8 cellular contexts compared by ENCODE assay signal in genomic region chr1:115828101-115829022, GRCh38. TPM values are rescaled to one million over a fixed set of nuclear protein-coding genes. Genes with fewer than 3 reads are reported as not detected.
DNase-seq lines count a peak whose midpoint lies in the region; ATAC-seq and TF ChIP-seq lines count a peak whose summit lies in the region.

No MANE protein-coding gene starts in this region.

- peak; percentile 60 to 88 for ATAC-seq in naive thymus-derived CD8-positive, alpha-beta T cell
- ATAC-seq in GM19452 (IDR thresholded peaks at IDR 0.05; ENCODE audit: unreplicated experiment), result no peak

- H3K4me3 Mint-ChIP-seq in naive thymus-derived CD8-positive, alpha-beta T cell, result peak overlapping the region; percentile 63 to 84 (median 77)
- H3K4me3 Mint-ChIP-seq in Calu3 (ENCODE audit: low read depth, unreplicated experiment), result no peak overlapping the region

- TF ChIP-seq CTCF in RWPE1 (conservative IDR thresholded peaks at IDR 0.05; ENCODE audit: low read depth), result no peak
- no peak for TF ChIP-seq CTCF in esophagus muscularis mucosa (IDR thresholded peaks at IDR 0.05)
- TF ChIP-seq CTCF in Calu3 (IDR thresholded peaks at IDR 0.05; ENCODE audit: unreplicated experiment), result no peak

- peak overlapping the region in 8 of 10 donors; percentile 8 to 87 (median 60) for H3K27ac Mint-ChIP-seq in naive thymus-derived CD8-positive, alpha-beta T cell
- H3K27ac Mint-ChIP-seq in Calu3 (ENCODE audit: unreplicated experiment), result no peak overlapping the region

- peaks cover 0 to 31% (median 2%) of the 10 kb centered on the region in 4 donors for H3K27me3 ChIP-seq in esophagus muscularis mucosa

- no peaks in the 10 kb centered on the region for H3K9me3 ChIP-seq in esophagus muscularis mucosa

- H3K27me3 Mint-ChIP-seq in naive thymus-derived CD8-positive, alpha-beta T cell, result peaks cover 40 to 90% (median 55%) of the 10 kb centered on the region in 5 donors
- peaks cover 33% of the 10 kb centered on the region for H3K27me3 Mint-ChIP-seq in Calu3 (ENCODE audit: unreplicated experiment)

- peak; percentile 62 for DNase-seq in ELF-1 (ENCODE audit: low read depth, low spot score)
- DNase-seq in RWPE1 (ENCODE audit: low spot score), result no peak
- DNase-seq in esophagus muscularis mucosa (ENCODE audit: extremely low spot score), result no peak
- DNase-seq in naive thymus-derived CD8-positive, alpha-beta T cell, result peak in 7 of 10 donors; percentile 4 to 50 (median 32)
- DNase-seq in ureter (ENCODE audit: low spot score), result no peak
- DNase-seq in Calu3, result no peak
- DNase-seq in NCI-H2081 treated with DMSO at 0.1 percent for 48 hours (lab: John Stamatoyannopoulos, UW), result no peak

- no peak for TF ChIP-seq POLR2A in esophagus muscularis mucosa (IDR thresholded peaks at IDR 0.05; ENCODE audit: low read depth)

- H3K4me1 Mint-ChIP-seq in naive thymus-derived CD8-positive, alpha-beta T cell, result peaks cover 3 to 12% (median 8%) of the 10 kb centered on the region in 4 donors
- H3K4me1 Mint-ChIP-seq in Calu3 (ENCODE audit: low read depth, unreplicated experiment), result no peaks in the 10 kb centered on the region

- no peak for TF ChIP-seq EP300 in esophagus muscularis mucosa (IDR thresholded peaks at IDR 0.05)

- POLR2A ChIA-PET in RWPE1 (lab: Yijun Ruan, JAX; ENCODE audit: low non-redundant PET), result no interaction called here
- POLR2A ChIA-PET in naive thymus-derived CD8-positive, alpha-beta T cell (lab: Charles Lee), result interaction anchor here (0.6 kb wide), 1 partner anchor 1877 kb away, joined by 4 read pairs; no protein-coding TSS in a partner anchor

- intact Hi-C loops in esophagus muscularis mucosa (cut with DNase I), result no loop called here
- intact Hi-C loops in Calu3 (cut with micrococcal nuclease; ENCODE audit: unreplicated experiment), result no loop called here

- H3K4me1 ChIP-seq in esophagus muscularis mucosa, result peaks cover 15 to 20% (median 18%) of the 10 kb centered on the region in 4 donors

- WGBS in esophagus muscularis mucosa, result 18% methylated on average over 14 of the region's 80 CpGs

- no peaks in the 10 kb centered on the region for H3K36me3 ChIP-seq in esophagus muscularis mucosa

- CTCF ChIA-PET in RWPE1 (lab: Yijun Ruan, JAX), result interaction anchor here (0.5 to 1.1 kb wide), 2 partner anchors 11 to 192 kb away, joined by 4 read pairs; no protein-coding TSS in a partner anchor
- CTCF ChIA-PET in Calu3 (lab: Charles Lee), result interaction anchor here (0.6 kb wide), 1 partner anchor 510 kb away, joined by 3 read pairs; no protein-coding TSS in a partner anchor

- no TSS peak for BruUV-seq in Calu3 (replicated peaks; lab: Mats Ljungman, UMichigan)

- H3K27ac ChIP-seq in RWPE1, result peak overlapping the region; percentile 71
- H3K27ac ChIP-seq in esophagus muscularis mucosa (replicated peaks in 1 of 4), result peak overlapping the region in 1 of 4 donors; percentile 60

- peaks cover 0 to 1% (median 0%) of the 10 kb centered on the region in 9 donors for H3K9me3 Mint-ChIP-seq in naive thymus-derived CD8-positive, alpha-beta T cell
- no peaks in the 10 kb centered on the region for H3K9me3 Mint-ChIP-seq in Calu3 (ENCODE audit: low read depth, unreplicated experiment)

- H3K4me3 ChIP-seq in esophagus muscularis mucosa, result peak overlapping the region; percentile 57 to 69 (median 60)

- H3K36me3 Mint-ChIP-seq in naive thymus-derived CD8-positive, alpha-beta T cell, result no peaks in the 10 kb centered on the region
- H3K36me3 Mint-ChIP-seq in Calu3 (ENCODE audit: insufficient read depth, unreplicated experiment), result no peaks in the 10 kb centered on the region

RNA-seq across cellular contexts. Expression of gene NHLH2, which starts 12.6 kb away (rescaled TPM):
- total RNA-seq in esophagus muscularis mucosa (not detected), ureter (0.31 TPM), Calu3 (2022) (not detected in 2 replicates)
- not detected for total RNA-seq in naive thymus-derived CD8-positive, alpha-beta T cell
- not detected for polyA plus RNA-seq in naive thymus-derived CD8-positive, alpha-beta T cell

RNA-seq across cellular contexts. Expression of gene CASQ2, which starts 59.8 kb away (rescaled TPM):
- 100 to 1,000 TPM in 3 of 4 donors, 10 to 100 TPM in 1; 95.6 to 138 (median 108) TPM for total RNA-seq in esophagus muscularis mucosa
- not detected for total RNA-seq in naive thymus-derived CD8-positive, alpha-beta T cell
- polyA plus RNA-seq in naive thymus-derived CD8-positive, alpha-beta T cell, result not detected
- 18.7 TPM for total RNA-seq in ureter
- total RNA-seq in Calu3 (2022), result not detected in 2 replicates

Comparison
In these comparisons a context has a peak if more than half of its experiments do, and no peak if none do; other contexts are left out.
1. DNase-seq: peak in ELF-1 (single experiment) and naive thymus-derived CD8-positive, alpha-beta T cell (7 of 10); none in RWPE1 (single experiment), esophagus muscularis mucosa (single experiment), ureter (single experiment), Calu3 (single experiment) and NCI-H2081 treated with DMSO at 0.1 percent for 48 hours (single experiment).
2. RNA of gene CASQ2, which starts 59.8 kb away (total RNA-seq): 95.6 to 138 TPM in esophagus muscularis mucosa and 18.7 TPM in ureter (single experiment); not detected in naive thymus-derived CD8-positive, alpha-beta T cell and not detected in Calu3; every median in the first group is over 10 times any median in the second.